19 cellular contexts compared by ENCODE assay signal in genomic region chr2:222942977-222943376, GRCh38.
"Had no signal": no experiment of that assay in that cellular context is flagged by ENCODE, and none has a peak within 500 bp of the region (broad histone marks: within the 10 kb centered on the region; RNA-seq: fewer than 3 reads in every experiment).

No MANE protein-coding gene starts in this region.

- H3K27me3 Mint-ChIP-seq: activated CD4-positive, alpha-beta T cell treated with anti-CD3 and anti-CD28 coated beads, Interleukin-2, amount 10 ng/mL, durations not matched to agents 7 days and 5 days; naive thymus-derived CD8-positive, alpha-beta T cell had no signal

- ATAC-seq: left cardiac atrium; naive thymus-derived CD8-positive, alpha-beta T cell; psoas muscle had no signal

- H3K4me1 ChIP-seq: breast epithelium had no signal

- H3K4me3 Mint-ChIP-seq: activated CD4-positive, alpha-beta T cell treated with anti-CD3 and anti-CD28 coated beads, Interleukin-2, amount 10 ng/mL, durations not matched to agents 7 days and 5 days; naive thymus-derived CD8-positive, alpha-beta T cell had no signal

- H3K4me1 Mint-ChIP-seq: naive thymus-derived CD8-positive, alpha-beta T cell had no signal

- H3K27ac Mint-ChIP-seq: activated CD4-positive, alpha-beta T cell treated with anti-CD3 and anti-CD28 coated beads, Interleukin-2, amount 10 ng/mL, durations not matched to agents 7 days and 5 days; naive thymus-derived CD8-positive, alpha-beta T cell had no signal

- DNase-seq: activated CD4-positive, alpha-beta T cell treated with anti-CD3 and anti-CD28 coated beads, Interleukin-2, amount 10 ng/mL, durations not matched to agents 7 days and 5 days; activated CD4-positive, CD25-positive, alpha-beta regulatory T cell; activated naive CD4-positive, alpha-beta T cell treated with anti-CD3 and anti-CD28 coated beads, Interleukin-2, amount 50 U/mL, for 16 hours; activated T-cell treated with anti-CD3 and anti-CD28 coated beads, Interleukin-2, amount 50 U/mL, for 1 hour; amygdala; dorsolateral prefrontal cortex; hypothalamus; left cardiac atrium; naive thymus-derived CD8-positive, alpha-beta T cell; nucleus accumbens; psoas muscle; sigmoid colon; stimulated activated CD4-positive, alpha-beta T cell treated with anti-CD3 and anti-CD28 coated beads, Interleukin-4, amount 100 ng/mL, for 1 hour; stimulated activated CD8-positive, alpha-beta memory T cell treated with anti-CD3 and anti-CD28 coated beads, Interleukin-4, amount 100 ng/mL, for 48 hours; stomach; T-helper 2 cell had no signal

- H3K36me3 ChIP-seq: breast epithelium had no signal

- H3K27me3 ChIP-seq: breast epithelium, dorsolateral prefrontal cortex, sigmoid colon, stomach had no signal

- H3K27ac ChIP-seq: psoas muscle had no signal

- H3K4me3 ChIP-seq: breast epithelium, dorsolateral prefrontal cortex, lung, psoas muscle, sigmoid colon, stomach, thoracic aorta had no signal
